Comparison of ENCODE assay signal across 10 cellular contexts in genomic region chr6:160028487-160029275, GRCh38. TPM values are rescaled to one million over a fixed set of nuclear protein-coding genes. Genes with fewer than 3 reads are reported as not detected.
A peak's percentile ranks its signal among the peaks of the same experiment; 100 is the strongest.
DNase-seq lines count a peak whose midpoint lies in the region; ATAC-seq and TF ChIP-seq lines count a peak whose summit lies in the region.
"Had no signal": no experiment of that assay in that cellular context is flagged by ENCODE, and none has a peak within 500 bp of the region (broad histone marks: within the 10 kb centered on the region; RNA-seq: fewer than 3 reads in every experiment).

No MANE protein-coding gene starts in this region.

- TF ChIP-seq CTCF in MCF 10A (IDR thresholded peaks at IDR 0.05; ENCODE audit: unreplicated experiment) (no peak), breast epithelium (IDR thresholded peaks at IDR 0.05) (no peak), esophagus muscularis mucosa (IDR thresholded peaks at IDR 0.05) (no peak)

- peak; percentile 88 for ATAC-seq in stimulated activated naive CD8-positive, alpha-beta T cell treated with anti-CD3 and anti-CD28 coated beads, Interleukin-15, amount 100 ng/mL, for 72 hours
- ATAC-seq in left ventricle myocardium superior = no peak
- ATAC-seq: left colon had no signal

- CTCF ChIA-PET in MCF 10A (lab: Yijun Ruan, JAX) = interaction anchor here (0.6 to 3.9 kb wide), 5 partner anchors 13 to 1289 kb away, joined by 3 to 12 read pairs (median 3); no protein-coding TSS in a partner anchor

- H3K27ac Mint-ChIP-seq in MCF 10A (ENCODE audit: low read depth, unreplicated experiment) = peak overlapping the region; percentile 95
- H3K27ac Mint-ChIP-seq in stimulated activated naive CD8-positive, alpha-beta T cell treated with anti-CD3 and anti-CD28 coated beads, Interleukin-15, amount 100 ng/mL, for 72 hours = peak overlapping the region; percentile 73 to 97

- intact Hi-C loops in MCF 10A (cut with micrococcal nuclease) (no loop called here), breast epithelium (cut with DNase I; ENCODE audit: low total_unique reads) (no loop called here), esophagus muscularis mucosa (cut with DNase I) (loop anchor here (5.0 kb wide), 2 partner anchors 46 to 61 kb away; partner anchors contain the start of gene IGF2R), left ventricle myocardium superior (cut with micrococcal nuclease) (no loop called here)

- 94% methylated on average over 8 of the region's 8 CpGs for WGBS in esophagus muscularis mucosa

- TF ChIP-seq POLR2A in breast epithelium (IDR thresholded peaks at IDR 0.05) (no peak), esophagus muscularis mucosa (IDR thresholded peaks at IDR 0.05; ENCODE audit: low read depth) (no peak)

- no peaks in the 10 kb centered on the region for H3K9me3 Mint-ChIP-seq in MCF 10A (ENCODE audit: unreplicated experiment)
- no peaks in the 10 kb centered on the region for H3K9me3 Mint-ChIP-seq in stimulated activated naive CD8-positive, alpha-beta T cell treated with anti-CD3 and anti-CD28 coated beads, Interleukin-15, amount 100 ng/mL, for 72 hours

- H3K27me3 ChIP-seq in breast epithelium (no peaks in the 10 kb centered on the region), esophagus muscularis mucosa (no peaks in the 10 kb centered on the region)

- peaks cover 31% of the 10 kb centered on the region for H3K4me1 Mint-ChIP-seq in MCF 10A (ENCODE audit: insufficient read depth, unreplicated experiment)
- peaks cover 11% of the 10 kb centered on the region for H3K4me1 Mint-ChIP-seq in stimulated activated naive CD8-positive, alpha-beta T cell treated with anti-CD3 and anti-CD28 coated beads, Interleukin-15, amount 100 ng/mL, for 72 hours

- POLR2A ChIA-PET in MCF 10A (lab: Yijun Ruan, JAX) = interaction anchor here (0.8 to 4.3 kb wide), 5 partner anchors 15 to 75 kb away, joined by 3 to 25 read pairs (median 4); no protein-coding TSS in a partner anchor

- BruUV-seq in MCF 10A (replicated peaks; lab: Mats Ljungman, UMichigan) = no TSS peak

- H3K36me3 ChIP-seq in breast epithelium = no peaks in the 10 kb centered on the region
- peaks cover 29 to 79% (median 48%) of the 10 kb centered on the region in 4 donors for H3K36me3 ChIP-seq in esophagus muscularis mucosa

- H3K9me3 ChIP-seq in breast epithelium = no peaks in the 10 kb centered on the region
- H3K9me3 ChIP-seq in esophagus muscularis mucosa = no peaks in the 10 kb centered on the region

- TF ChIP-seq EP300 in esophagus muscularis mucosa (IDR thresholded peaks at IDR 0.05) = no peak

- no peaks in the 10 kb centered on the region for H3K27me3 Mint-ChIP-seq in MCF 10A (ENCODE audit: insufficient read depth, unreplicated experiment)
- H3K27me3 Mint-ChIP-seq in stimulated activated naive CD8-positive, alpha-beta T cell treated with anti-CD3 and anti-CD28 coated beads, Interleukin-15, amount 100 ng/mL, for 72 hours = no peaks in the 10 kb centered on the region

- H3K4me3 ChIP-seq in breast epithelium (no peak overlapping the region), esophagus muscularis mucosa (no peak overlapping the region)

- H3K36me3 Mint-ChIP-seq in MCF 10A (ENCODE audit: insufficient read depth, unreplicated experiment) = peaks cover 65% of the 10 kb centered on the region

- DNase-seq in MCF 10A (ENCODE audit: unreplicated experiment) (no peak), breast epithelium (ENCODE audit: low spot score in 2 of 2) (no peak), LHCN-M2 (ENCODE audit: low read depth) (peak; percentile 10), esophagus muscularis mucosa (ENCODE audit: extremely low spot score) (peak; percentile 85), NCI-H510A treated with DMSO at 0.1 percent for 48 hours (lab: John Stamatoyannopoulos, UW) (no peak), kidney tubule cell (ENCODE audit: low spot score) (no peak), left ventricle myocardium superior (no peak)
- DNase-seq in stimulated activated naive CD8-positive, alpha-beta T cell treated with anti-CD3 and anti-CD28 coated beads, Interleukin-15, amount 100 ng/mL, for 72 hours = peak in 1 of 2 donors; percentile 51
- DNase-seq: left colon; stimulated activated CD4-positive, alpha-beta T cell treated with anti-CD3 and anti-CD28 coated beads, Interleukin-4, amount 100 ng/mL, for 1 hour had no signal

- H3K27ac ChIP-seq in breast epithelium = no peak overlapping the region
- H3K27ac ChIP-seq in esophagus muscularis mucosa (replicated peaks in 1 of 4) = peak overlapping the region in 2 of 4 donors; percentile 26 to 78

- H3K4me1 ChIP-seq in breast epithelium (no peaks in the 10 kb centered on the region), esophagus muscularis mucosa (peaks cover 17 to 20% (median 18%) of the 10 kb centered on the region in 4 donors)

- no peak overlapping the region for H3K4me3 Mint-ChIP-seq in MCF 10A (ENCODE audit: unreplicated experiment)
- no peak overlapping the region for H3K4me3 Mint-ChIP-seq in stimulated activated naive CD8-positive, alpha-beta T cell treated with anti-CD3 and anti-CD28 coated beads, Interleukin-15, amount 100 ng/mL, for 72 hours

RNA-seq across cellular contexts. Expression of gene IGF2R, which starts 59.8 kb away (rescaled TPM):
- 160 and 234 TPM in 2 replicates for total RNA-seq in MCF 10A (2022)
- total RNA-seq in breast epithelium = 100 to 1,000 TPM in 1 of 3 donors, 10 to 100 TPM in 2; 60.4 to 112 (median 81.0) TPM
- 42.5 and 50.5 TPM in 2 replicates for total RNA-seq in LHCN-M2 (2014; rRNA removed)
- 48.0 TPM for polyA plus RNA-seq in LHCN-M2 (2012)
- 10 to 100 TPM; 43.6 to 75.3 (median 58.4) TPM for total RNA-seq in esophagus muscularis mucosa
- total RNA-seq in left ventricle myocardium superior = 68.4 TPM

Comparison
In these comparisons a context has a peak if more than half of its experiments do, and no peak if none do; other contexts are left out.
1. DNase-seq: peak in LHCN-M2 (single experiment) and esophagus muscularis mucosa (single experiment); none in MCF 10A (single experiment), breast epithelium (0 of 2), NCI-H510A treated with DMSO at 0.1 percent for 48 hours (single experiment), kidney tubule cell (single experiment) and left ventricle myocardium superior (single experiment).